Comparison of ENCODE assay signal across 30 cellular contexts in the genomic region with DNA sequence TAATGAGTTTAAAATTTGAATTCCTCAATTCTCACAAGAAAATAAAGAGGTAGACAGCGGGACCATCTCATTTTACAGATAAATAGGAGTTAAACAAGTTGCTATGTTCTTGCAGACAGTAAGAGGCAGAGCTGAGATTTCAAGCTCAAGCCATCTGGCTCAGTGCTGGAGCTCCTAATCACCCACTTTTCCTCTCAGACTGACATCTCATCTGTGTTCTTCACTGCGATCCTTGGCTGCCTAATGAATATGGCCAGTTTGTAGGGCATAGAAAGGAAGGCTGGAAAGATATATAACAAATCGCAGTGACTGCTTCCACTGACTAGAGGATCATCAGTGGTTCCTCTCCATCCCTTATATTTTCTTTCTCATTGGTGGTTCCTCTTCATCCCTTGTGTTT.
"Had no signal": no experiment of that assay in that cellular context is flagged by ENCODE, and none has a peak within 500 bp of the region (broad histone marks: within the 10 kb centered on the region; RNA-seq: fewer than 3 reads in every experiment).

No MANE protein-coding gene starts in this region.

- H3K36me3 ChIP-seq: adrenal gland, gastrocnemius medialis had no signal

- DNase-seq: activated B cell treated with CpG ODN at 0.5 μM for 24 hours; activated CD4-positive, alpha-beta T cell treated with anti-CD3 and anti-CD28 coated beads for 48 hours; activated CD4-positive, alpha-beta T cell treated with anti-CD3 and anti-CD28 coated beads, Interleukin-2, amount 50 U/mL, for 1 hour; activated CD4-positive, alpha-beta T cell treated with anti-CD3 and anti-CD28 coated beads, Interleukin-2, amount 50 U/mL, for 48 hours; activated CD8-positive, alpha-beta memory T cell treated with anti-CD3 and anti-CD28 coated beads for 24 hours; activated CD8-positive, alpha-beta T cell treated with anti-CD3 and anti-CD28 coated beads for 36 hours; activated effector memory CD4-positive, alpha-beta T cell treated with anti-CD3 and anti-CD28 coated beads, Interleukin-2, amount 50 U/mL, for 16 hours; activated naive CD4-positive, alpha-beta T cell treated with anti-CD3 and anti-CD28 coated beads for 36 hours; activated naive CD8-positive, alpha-beta T cell treated with anti-CD3 and anti-CD28 coated beads for 36 hours; activated naive CD8-positive, alpha-beta T cell treated with anti-CD3 and anti-CD28 coated beads, Interleukin-2, amount 50 U/mL, for 24 hours; activated T-cell treated with anti-CD3 and anti-CD28 coated beads, Interleukin-2, amount 50 U/mL, for 48 hours; adrenal gland; amygdala; aorta; body of pancreas; caudate nucleus; cerebellar nuclear complex; effector memory CD4-positive, alpha-beta T cell; endodermal cell; erythroblast; foreskin keratinocyte; gastrocnemius medialis; heart right ventricle; T-helper 2 cell had no signal

- H2AFZ ChIP-seq: hepatocyte had no signal

- H3K4me3 ChIP-seq: adrenal gland, body of pancreas, coronary artery, dorsolateral prefrontal cortex, esophagus muscularis mucosa, gastrocnemius medialis, heart right ventricle, hepatocyte had no signal

- ATAC-seq: activated CD4-positive, CD25-positive, alpha-beta regulatory T cell treated with anti-CD3 and anti-CD28 coated beads, Interleukin-2, amount 50 U/mL, for 24 hours; activated CD8-positive, alpha-beta T cell treated with anti-CD3 and anti-CD28 coated beads for 36 hours; activated naive CD8-positive, alpha-beta T cell treated with anti-CD3 and anti-CD28 coated beads, Interleukin-2, amount 50 U/mL, for 24 hours; body of pancreas; foreskin keratinocyte; gastrocnemius medialis; heart right ventricle had no signal

- H3K9me3 ChIP-seq: adrenal gland, body of pancreas, esophagus muscularis mucosa, gastrocnemius medialis, heart right ventricle had no signal

- H3K4me1 ChIP-seq: adrenal gland, body of pancreas, foreskin keratinocyte, gastrocnemius medialis, heart right ventricle had no signal

- H3K27ac ChIP-seq: adrenal gland, body of pancreas, coronary artery, dorsolateral prefrontal cortex, esophagus muscularis mucosa, foreskin keratinocyte, gastrocnemius medialis, heart right ventricle, hepatocyte, VCaP had no signal

- H3K4me2 ChIP-seq: hepatocyte had no signal

- H3K79me2 ChIP-seq: hepatocyte had no signal

- H3K27me3 ChIP-seq: adrenal gland, body of pancreas, dorsolateral prefrontal cortex, esophagus muscularis mucosa, foreskin keratinocyte, gastrocnemius medialis, heart right ventricle, hepatocyte had no signal
